In the genomic region with DNA sequence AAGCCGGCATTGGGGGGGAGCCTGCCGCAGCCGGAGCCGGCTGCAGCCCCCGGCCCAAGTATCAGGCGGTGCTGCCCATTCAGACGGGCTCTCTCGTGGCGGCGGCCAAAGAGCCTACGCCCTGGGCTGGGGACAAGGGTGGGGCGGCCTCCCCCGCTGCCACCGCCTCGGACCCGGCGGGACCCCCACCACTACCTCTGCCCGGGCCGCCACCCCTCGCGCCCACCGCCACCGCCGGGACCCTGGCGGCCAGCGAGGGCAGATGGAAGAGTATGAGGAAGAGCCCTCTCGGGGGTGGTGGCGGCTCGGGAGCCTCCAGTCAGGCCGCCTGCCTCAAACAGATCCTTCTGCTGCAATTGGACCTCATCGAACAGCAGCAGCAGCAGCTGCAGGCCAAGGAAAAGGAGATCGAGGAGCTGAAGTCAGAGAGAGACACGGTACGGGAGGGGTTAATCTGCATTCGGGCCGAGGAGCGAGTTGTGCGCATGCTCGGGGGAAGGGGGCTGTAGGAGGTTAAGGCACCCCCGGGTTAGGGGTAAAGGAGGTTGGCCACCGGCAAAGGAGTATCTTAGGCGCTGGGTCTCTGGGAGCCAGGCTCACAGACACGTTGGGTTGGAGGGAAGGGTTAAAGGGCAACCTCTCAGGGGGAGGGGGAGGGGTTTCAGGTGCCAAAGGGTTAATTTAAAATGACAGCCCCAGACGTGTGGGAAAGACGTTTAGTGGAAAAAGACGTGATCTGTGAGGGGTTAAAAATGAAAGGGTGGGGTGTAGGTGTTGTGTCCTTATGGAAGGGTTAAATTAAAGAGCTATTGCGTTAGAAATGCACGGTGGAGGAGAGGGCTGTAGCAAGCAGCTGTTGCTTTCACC, we compare ENCODE assay signal across 8 cellular contexts. TPM values are rescaled to one million over a fixed set of nuclear protein-coding genes. Genes with fewer than 3 reads are reported as not detected.
DNase-seq lines count a peak whose midpoint lies in the region; ATAC-seq and TF ChIP-seq lines count a peak whose summit lies in the region.

No MANE protein-coding gene starts in this region.

- 0 out of 2 replicates have a peak, but pooled peaks cover 9% of the 10 kb centered on the region for H4K20me1 ChIP-seq in OCI-LY7 (ENCODE audit: insufficient read depth, low read length)

- no peak for TF ChIP-seq EP300 in gastroesophageal sphincter (IDR thresholded peaks at IDR 0.05)

- POLR2A ChIA-PET in OCI-LY7 (lab: Charles Lee) = interaction anchor here (0.9 to 2.3 kb wide), 7 partner anchors 9 to 95 kb away, joined by 3 to 15 read pairs (median 4); partner anchors contain the start of genes CASC3, NR1D1 and WIPF2

- H3K27me3 ChIP-seq in gastroesophageal sphincter = no peaks in the 10 kb centered on the region

- no peak for TF ChIP-seq POLR2A in gastroesophageal sphincter (IDR thresholded peaks at IDR 0.05)

- peak; percentile 50 to 63 for DNase-seq in NOMO-1 (lab: John Stamatoyannopoulos, UW; ENCODE audit: unreplicated experiment in 2 of 2)
- no peak for DNase-seq in NOMO-1 treated with dmso at 0.1 percent for 144 hours (lab: John Stamatoyannopoulos, UW; ENCODE audit: unreplicated experiment)
- DNase-seq in OCI-LY7 (ENCODE audit: low spot score) = peak; percentile 73
- peak; percentile 69 for DNase-seq in activated naive CD4-positive, alpha-beta T cell treated with anti-CD3 and anti-CD28 coated beads, Interleukin-2, amount 50 U/mL, for 16 hours
- DNase-seq in occipital lobe (lab: John Stamatoyannopoulos, UW) = peak; percentile 41
- DNase-seq in GOT3 (lab: John Stamatoyannopoulos, UW) = no peak

- H3K79me2 ChIP-seq in OCI-LY7 (ENCODE audit: insufficient read depth, low read depth, low read length) = peaks cover 47% of the 10 kb centered on the region

- H3K36me3 ChIP-seq in OCI-LY7 (ENCODE audit: insufficient read depth, low read length) = peaks cover 38% of the 10 kb centered on the region
- H3K36me3 ChIP-seq in gastroesophageal sphincter = peaks cover 0 to 29% of the 10 kb centered on the region in 2 donors

- CTCF ChIA-PET in OCI-LY7 (lab: Charles Lee; ENCODE audit: unreplicated experiment) = interaction anchor here (1.8 to 3.0 kb wide), 2 partner anchors 10 to 16 kb away, joined by 4 to 13 read pairs; no protein-coding TSS in a partner anchor

- 0% methylated on average over 5 to 15 of the region's 48 CpGs for WGBS in gastroesophageal sphincter (ENCODE audit: low coverage in 1 of 2), 2 donors

- ATAC-seq in HG03432 (IDR thresholded peaks at IDR 0.05; ENCODE audit: unreplicated experiment) (peak; percentile 19), gastroesophageal sphincter (peak; percentile 2)

- H3K9me2 ChIP-seq in OCI-LY7 (ENCODE audit: insufficient read depth, low read length) = no peaks in the 10 kb centered on the region

- H3K4me1 ChIP-seq in OCI-LY7 (ENCODE audit: insufficient read depth, low read length, poor library complexity, severe bottlenecking) = peaks cover 24% of the 10 kb centered on the region
- H3K4me1 ChIP-seq in gastroesophageal sphincter = peaks cover 0 to 55% (median 8%) of the 10 kb centered on the region in 3 donors

- no peak overlapping the region; the same call in 1 of the 2 replicates for H2AFZ ChIP-seq in OCI-LY7 (ENCODE audit: low read length)

- H3K9me3 ChIP-seq in OCI-LY7 (ENCODE audit: low read length) (no peaks in the 10 kb centered on the region), gastroesophageal sphincter (no peaks in the 10 kb centered on the region)

- peak overlapping the region; percentile 64 for H3K27ac ChIP-seq in OCI-LY7 (ENCODE audit: low read depth, low read length, poor library complexity, severe bottlenecking)
- H3K27ac ChIP-seq in gastroesophageal sphincter = peak overlapping the region; percentile 90 to 99 (median 96)

- intact Hi-C loops in OCI-LY7 (cut with micrococcal nuclease; ENCODE audit: unreplicated experiment) = no loop called here

- H3K4me3 ChIP-seq in OCI-LY7 (ENCODE audit: low read depth, low read length, poor library complexity, severe bottlenecking) = peak overlapping the region; percentile 88
- H3K4me3 ChIP-seq in gastroesophageal sphincter = peak overlapping the region; percentile 87 to 88

- TF ChIP-seq CTCF in OCI-LY7 (conservative IDR thresholded peaks at IDR 0.05; ENCODE audit: low read length) (0 out of 2 replicates have a peak, but pooled peaks have one; percentile 24), gastroesophageal sphincter (IDR thresholded peaks at IDR 0.05) (peak in 1 of 4 experiments; percentile 12)

- no TSS peak for BruUV-seq in OCI-LY7 (replicated peaks; lab: Mats Ljungman, UMichigan)

- H3K4me2 ChIP-seq in OCI-LY7 (ENCODE audit: low read length) = peak overlapping the region; percentile 89

RNA-seq across cellular contexts. Expression of gene MSL1, which starts 1.4 kb away (rescaled TPM):
- total RNA-seq in OCI-LY7 (2014; rRNA removed; shearing (Covaris generic)) = 67.2 and 95.4 TPM in 2 replicates
- total RNA-seq in OCI-LY7 (2022) (96.0 and 97.2 TPM in 2 replicates), gastroesophageal sphincter (100 to 1,000 TPM in 1 of 4 donors, 10 to 100 TPM in 3; 67.0 to 107 (median 88.1) TPM), occipital lobe (89.2 TPM)

RNA-seq across cellular contexts. Expression of gene CASC3, which starts 17.2 kb away (rescaled TPM):
- total RNA-seq in OCI-LY7 (2014; rRNA removed; shearing (Covaris generic)) = 42.6 and 46.9 TPM in 2 replicates
- total RNA-seq in OCI-LY7 (2022) (100 and 117 TPM in 2 replicates), gastroesophageal sphincter (100 to 1,000 TPM in 1 of 4 donors, 10 to 100 TPM in 3; 63.1 to 114 (median 89.1) TPM), occipital lobe (43.8 TPM)

RNA-seq across cellular contexts. Expression of gene NR1D1, which starts 22.8 kb away (rescaled TPM):
- total RNA-seq in OCI-LY7 (2014; rRNA removed; shearing (Covaris generic)) = 1.7 and 2.3 TPM in 2 replicates
- total RNA-seq in OCI-LY7 (2022) = 7.0 and 8.7 TPM in 2 replicates
- total RNA-seq in gastroesophageal sphincter = 10 to 100 TPM in 3 of 4 donors, 1 to 10 TPM in 1; 1.5 to 20.4 (median 18.3) TPM
- 0.78 TPM for total RNA-seq in occipital lobe

RNA-seq across cellular contexts. Expression of gene RAPGEFL1, which starts 54.1 kb away (rescaled TPM):
- total RNA-seq in OCI-LY7 (2014; rRNA removed; shearing (Covaris generic)) = 2.1 and 4.9 TPM in 2 replicates
- total RNA-seq in OCI-LY7 (2022) = 5.2 and 5.8 TPM in 2 replicates
- 1 to 10 TPM; 2.4 to 5.2 (median 3.3) TPM for total RNA-seq in gastroesophageal sphincter
- 17.0 TPM for total RNA-seq in occipital lobe

Comparison
In these comparisons a context has a peak if more than half of its experiments do, and no peak if none do; other contexts are left out.
1. DNase-seq: peak in NOMO-1 (2 of 2), OCI-LY7 (single experiment), activated naive CD4-positive, alpha-beta T cell treated with anti-CD3 and anti-CD28 coated beads, Interleukin-2, amount 50 U/mL, for 16 hours (single experiment) and occipital lobe (single experiment); none in NOMO-1 treated with dmso at 0.1 percent for 144 hours (single experiment) and GOT3 (single experiment).